In the genomic region with DNA sequence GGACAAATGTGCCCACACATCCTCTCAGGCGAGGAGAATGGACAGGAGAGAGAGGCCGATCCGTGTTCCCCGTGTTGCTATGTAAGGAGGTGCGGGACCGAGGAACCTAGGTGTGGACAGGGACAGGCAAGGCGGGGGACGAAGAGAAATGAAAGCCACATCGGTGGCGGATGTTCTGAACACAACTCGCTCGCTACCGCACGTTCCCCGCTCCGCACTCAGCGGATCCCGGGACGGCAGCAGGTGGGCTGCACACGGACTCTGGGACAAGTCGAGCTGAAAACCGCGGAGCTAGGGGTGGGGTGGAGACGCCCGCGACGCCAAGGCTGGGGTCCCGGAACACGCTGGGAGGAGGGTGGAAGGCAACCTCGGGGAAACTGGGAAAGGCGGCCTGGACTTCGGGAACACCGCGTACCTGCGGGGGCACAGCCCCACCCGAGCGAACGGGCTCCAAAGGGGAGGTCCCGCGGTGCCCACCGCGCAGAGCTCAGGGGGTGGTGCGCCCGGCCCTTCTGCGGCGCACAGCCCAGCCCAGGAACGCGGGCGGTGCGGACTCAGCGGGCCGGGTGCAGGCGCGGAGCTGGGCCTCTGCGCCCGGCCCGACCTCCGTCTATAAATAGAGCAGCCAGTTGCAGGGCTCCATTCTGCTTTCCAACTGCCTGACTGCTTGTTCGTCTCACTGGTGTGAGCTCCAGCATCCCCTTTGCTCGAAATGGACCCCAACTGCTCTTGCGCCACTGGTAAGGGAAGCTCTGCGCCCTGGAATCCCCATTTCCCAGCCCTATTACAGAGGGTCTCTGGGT, we compare ENCODE assay signal across 8 cellular contexts. TPM values are rescaled to one million over a fixed set of nuclear protein-coding genes. Genes with fewer than 3 reads are reported as not detected.
DNase-seq lines count a peak whose midpoint lies in the region; ATAC-seq, FAIRE-seq and TF ChIP-seq lines count a peak whose summit lies in the region.

Gene MT1E, plus strand, starts transcription at position 642 of the 803 bp plus-strand sequence. Its CDS starts 71 bp downstream, at position 713.

- no peaks in the 10 kb centered on the region for H3K79me2 ChIP-seq in GM12878 (ENCODE audit: control insufficient read depth, insufficient read depth, low read length)

- H3K4me2 ChIP-seq in GM12878 (ENCODE audit: control insufficient read depth, insufficient read depth), result peak within 1 kb of the TSS; percentile 40

- H3K4me1 ChIP-seq in GM12878 (ENCODE audit: control insufficient read depth, insufficient read depth, low read length), result peaks cover 14% of the 10 kb centered on the region

- POLR2A ChIA-PET in GM12878 (lab: Charles Lee), result interaction anchor here (0.6 to 1.5 kb wide), 4 partner anchors 15 to 75 kb away, joined by 3 to 4 read pairs (median 3); partner anchors contain the start of gene MT2A

- H4K20me1 ChIP-seq in GM12878 (ENCODE audit: control insufficient read depth, insufficient read depth), result no peaks in the 10 kb centered on the region

- H3K9ac ChIP-seq in GM12878 (ENCODE audit: control insufficient read depth, insufficient read depth, low read length), result peak within 1 kb of the TSS; percentile 56; the same call in 1 of the 2 replicates

- TF ChIP-seq EP300 in GM12878 (IDR thresholded peaks at IDR 0.05; ENCODE audit: borderline replicate concordance in 1 of 2, control insufficient read depth in 1 of 2, low read depth in 2 of 2, low read length in 2 of 2), result no peak

- H3K36me3 ChIP-seq in GM12878 (ENCODE audit: control insufficient read depth in 2 of 2, insufficient read depth in 2 of 2, low read length in 1 of 2), result no peaks in the 10 kb centered on the region

- TF ChIP-seq POLR2A in GM12878 (IDR thresholded peaks at IDR 0.05; ENCODE audit: low read depth, low read length), result no peak

- FAIRE-seq in GM12878 (lab: Jason Lieb, UNC), result no peak

- H3K9me3 ChIP-seq in GM12878 (replicated peaks; ENCODE audit: control insufficient read depth, insufficient read depth, low read length), result no peaks in the 10 kb centered on the region

- ATAC-seq in HG02610 (IDR thresholded peaks at IDR 0.05; ENCODE audit: unreplicated experiment), result peak; percentile 38
- peak; percentile 85 for ATAC-seq in GM12878
- no peak for ATAC-seq in HG03460 (IDR thresholded peaks at IDR 0.05; ENCODE audit: unreplicated experiment)
- ATAC-seq in GM21447 (IDR thresholded peaks at IDR 0.05; ENCODE audit: unreplicated experiment), result no peak

- intact Hi-C loops in GM12878 (cut with micrococcal nuclease; ENCODE audit: unreplicated experiment), result no loop called here

- in situ Hi-C loops in GM12878 (cut with MboI), result no loop called here

- no TSS peak for BruUV-seq in GM12878 (replicated peaks; lab: Mats Ljungman, UMichigan)

- peak within 1 kb of the TSS; percentile 44; the same call in 1 of the 2 replicates for H3K4me3 ChIP-seq in GM12878

- no peak within 1 kb of the TSS for H3K27ac ChIP-seq in GM12878 (ENCODE audit: control insufficient read depth, insufficient read depth)

- 7% methylated on average over 53 of the region's 62 CpGs for WGBS in GM12878 (ENCODE audit: insufficient coverage, insufficient replicate concordance, low lambda C conversion rate, missing lambda C conversion rate)

- SMC1A ChIA-PET in GM12878 (lab: Charles Lee; ENCODE audit: uncharacterized antibody, unreplicated experiment), result interaction anchor here (0.9 kb wide), 1 partner anchor 71 kb away, joined by 3 read pairs; no protein-coding TSS in a partner anchor

- no peak for TF ChIP-seq RAD21 in GM12878 (IDR thresholded peaks at IDR 0.05; ENCODE audit: insufficient read depth, low read depth, low read length)

- no peak for TF ChIP-seq CTCF in GM12878 (IDR thresholded peaks at IDR 0.05 in 2 of 3, conservative IDR thresholded peaks at IDR 0.05 in 1 of 3; ENCODE audit: control insufficient read depth in 2 of 3, extremely low read depth in 1 of 3, insufficient read depth in 1 of 3, low read depth in 3 of 3, low read length in 3 of 3)

- RAD21 ChIA-PET in GM12878 (lab: Charles Lee; ENCODE audit: unreplicated experiment), result interaction anchor here (0.6 to 1.3 kb wide), 3 partner anchors 14 to 65 kb away, joined by 3 to 5 read pairs (median 4); partner anchors contain the start of gene MT2A

- no peaks in the 10 kb centered on the region; a peak in 2 of 4 replicates for H3K27me3 ChIP-seq in GM12878 (replicated peaks in 1 of 2; ENCODE audit: control insufficient read depth in 2 of 2, insufficient read depth in 2 of 2, low read length in 1 of 2)

- peak in 12 of 14 donors; percentile 24 to 73 (median 50) for DNase-seq in C1 segment of cervical spinal cord (lab: John Stamatoyannopoulos, UW)
- peak; percentile 91 for DNase-seq in RPMI7951 (ENCODE audit: low read depth)
- no peak for DNase-seq in GM12878 (ENCODE audit: low read depth, low spot score)
- DNase-seq in hypothalamus (lab: John Stamatoyannopoulos, UW), result peak in 31 of 51 donors; percentile 32 to 82 (median 63)
- no peak for DNase-seq in pulmonary artery endothelial cell (ENCODE audit: low read depth, low spot score)

- CTCF ChIA-PET in GM12878 (lab: Yijun Ruan, JAX), result interaction anchor here (0.7 to 1.0 kb wide), 2 partner anchors 17 to 25 kb away, joined by 3 read pairs; partner anchors contain the start of gene MT2A

- peak within 1 kb of the TSS; percentile 87 for H2AFZ ChIP-seq in GM12878 (ENCODE audit: control insufficient read depth, low read depth, low read length)

TF ChIP-seq in GM12878, 131 proteins besides CTCF, POLR2A, EP300 and RAD21 (continues in another document):
- TF ChIP-seq, protein P1, sequence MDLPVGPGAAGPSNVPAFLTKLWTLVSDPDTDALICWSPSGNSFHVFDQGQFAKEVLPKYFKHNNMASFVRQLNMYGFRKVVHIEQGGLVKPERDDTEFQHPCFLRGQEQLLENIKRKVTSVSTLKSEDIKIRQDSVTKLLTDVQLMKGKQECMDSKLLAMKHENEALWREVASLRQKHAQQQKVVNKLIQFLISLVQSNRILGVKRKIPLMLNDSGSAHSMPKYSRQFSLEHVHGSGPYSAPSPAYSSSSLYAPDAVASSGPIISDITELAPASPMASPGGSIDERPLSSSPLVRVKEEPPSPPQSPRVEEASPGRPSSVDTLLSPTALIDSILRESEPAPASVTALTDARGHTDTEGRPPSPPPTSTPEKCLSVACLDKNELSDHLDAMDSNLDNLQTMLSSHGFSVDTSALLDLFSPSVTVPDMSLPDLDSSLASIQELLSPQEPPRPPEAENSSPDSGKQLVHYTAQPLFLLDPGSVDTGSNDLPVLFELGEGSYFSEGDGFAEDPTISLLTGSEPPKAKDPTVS (IDR thresholded peaks at IDR 0.05; ENCODE audit: low read depth, low read length), result no peak
- TF ChIP-seq IKZF2 (IDR thresholded peaks at IDR 0.05) (0 out of 4 replicates have a peak, but pooled peaks have one; percentile 12 to 13), CHD4 (IDR thresholded peaks at IDR 0.05) (no peak), KDM1A (IDR thresholded peaks at IDR 0.05; ENCODE audit: borderline replicate concordance) (no peak), NBN (IDR thresholded peaks at IDR 0.05) (no peak), ZNF274 (IDR thresholded peaks at IDR 0.05; ENCODE audit: insufficient read depth, insufficient read length) (no peak), ZNF384 (IDR thresholded peaks at IDR 0.05; ENCODE audit: borderline replicate concordance, low read depth, low read length) (no peak), TCF7 (IDR thresholded peaks at IDR 0.05; ENCODE audit: borderline replicate concordance) (no peak)

RNA-seq across cellular contexts. Expression of gene MT1E, which starts in this region (rescaled TPM):
- total RNA-seq in RPMI7951 (2014; rRNA removed; shearing (Covaris generic)), result 604 and 676 TPM in 2 replicates
- not detected in 2 replicates for total RNA-seq in GM12878 (2013; cell fraction: nucleolus; rRNA removed)
- 10.0 and 11.0 TPM in 2 replicates for total RNA-seq in GM12878 (2014; rRNA removed)
- 7.6 and 7.9 TPM in 2 replicates for total RNA-seq in GM12878 (2014; rRNA removed; fragmentation: Illumina TruSeq; extraction: Trizol)
- 10.6 and 12.7 TPM in 2 replicates for total RNA-seq in GM12878 (2021)
- polyA plus RNA-seq in GM12878 (2011; ENCODE audit: low read depth), result not detected
- 16.8 and 18.2 TPM in 2 replicates for polyA plus RNA-seq in GM12878 (2011; rRNA removed)
- 75.7 and 90.2 TPM in 2 replicates for polyA plus RNA-seq in GM12878 (2011; cell fraction: cytosol; rRNA removed)
- polyA plus RNA-seq in GM12878 (2011; cell fraction: nucleus; rRNA removed), result 49.1 and 65.0 TPM in 2 replicates
- polyA plus RNA-seq in GM12878 (2012), result 3.3 and 5.2 TPM in 2 replicates
- polyA plus RNA-seq in GM12878 (2014; fragmentation: Illumina TruSeq; extraction: Trizol), result 0.48 and 5.8 TPM in 2 replicates
- polyA plus RNA-seq in GM12878 (2014; fragmentation: Nextera tagmentation; extraction: Ambion mirVana), result 10 to 100 TPM; 17.7 to 20.7 TPM
- polyA plus RNA-seq in GM12878 (2014; rRNA removed), result 16.2 and 18.8 TPM in 2 replicates
- 10 to 100 TPM; 20.1 to 22.3 TPM for polyA plus RNA-seq in GM12878 (2016; fragmentation: Nextera tagmentation; extraction: Ambion mirVana)
- 11.3 and 52.1 TPM in 2 replicates for polyA minus RNA-seq in GM12878 (2011; rRNA and poly(A)+ RNA removed)
- 19.8 and 20.5 TPM in 2 replicates for polyA minus RNA-seq in GM12878 (2011; cell fraction: cytosol; rRNA and poly(A)+ RNA removed)
- 8.7 and 9.7 TPM in 2 replicates for polyA minus RNA-seq in GM12878 (2011; cell fraction: nucleus; rRNA and poly(A)+ RNA removed)
- total RNA-seq in pulmonary artery endothelial cell, result 132 and 284 TPM in 2 replicates

Comparison
In these comparisons a context has a peak if more than half of its experiments do, and no peak if none do; other contexts are left out.
1. DNase-seq: peak in C1 segment of cervical spinal cord (12 of 14), RPMI7951 (single experiment) and hypothalamus (31 of 51); none in GM12878 (single experiment) and pulmonary artery endothelial cell (single experiment).
2. ATAC-seq: peak in HG02610 (single experiment) and GM12878 (single experiment); none in HG03460 (single experiment) and GM21447 (single experiment).